In the genomic region with DNA sequence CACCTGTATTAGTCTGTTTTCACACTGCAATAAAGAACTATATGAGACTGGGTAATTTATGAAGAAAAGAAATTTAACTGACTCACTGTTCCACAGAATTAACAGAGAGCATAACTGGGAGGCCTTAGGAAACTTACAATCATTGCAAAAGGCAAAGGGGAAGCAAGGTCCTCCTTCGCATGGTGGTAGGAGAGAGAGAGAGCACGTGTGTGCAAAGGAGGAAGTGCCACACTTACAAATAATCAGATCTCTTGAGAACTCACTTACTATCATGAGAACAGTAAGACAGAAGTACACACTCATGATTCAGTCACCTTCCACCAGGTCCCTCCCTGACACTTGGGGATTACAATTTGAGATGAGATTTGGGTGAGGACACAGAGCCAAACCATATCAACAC, we compare ENCODE assay signal across 17 cellular contexts.
DNase-seq lines count a peak whose midpoint lies in the region; ATAC-seq and TF ChIP-seq lines count a peak whose summit lies in the region.
"Had no signal": no experiment of that assay in that cellular context is flagged by ENCODE, and none has a peak within 500 bp of the region (broad histone marks: within the 10 kb centered on the region; RNA-seq: fewer than 3 reads in every experiment).

No MANE protein-coding gene starts in this region.

- TF ChIP-seq POLR2A in NB4 (IDR thresholded peaks at IDR 0.05; ENCODE audit: extremely low read depth, insufficient read length), result no peak

- in situ Hi-C loops in brain microvascular endothelial cell (cut with HindIII; ENCODE audit: low pct_ligation_motif_present, low sequenced_read_pairs), result no loop called here

- no peaks in the 10 kb centered on the region for H3K36me3 ChIP-seq in brain microvascular endothelial cell (replicated peaks)
- no peaks in the 10 kb centered on the region for H3K36me3 ChIP-seq in WERI-Rb-1
- H3K36me3 ChIP-seq: gastroesophageal sphincter, SJSA1 had no signal

- ATAC-seq in GM19395 (IDR thresholded peaks at IDR 0.05; ENCODE audit: unreplicated experiment) (peak; percentile 50), HG03108 (IDR thresholded peaks at IDR 0.05; ENCODE audit: unreplicated experiment) (no peak)
- ATAC-seq: activated T-cell treated with anti-CD3 and anti-CD28 coated beads, Interleukin-2, amount 50 U/mL, for 72 hours; gastroesophageal sphincter; HCT116; stimulated activated effector memory CD8-positive, alpha-beta T cell treated with anti-CD3 and anti-CD28 coated beads, Interleukin-12 subunit alpha, Interleukin-12 subunit beta, amount 100 ng/mL, for 72 hours had no signal

- TF ChIP-seq CTCF in NB4 (IDR thresholded peaks at IDR 0.05; ENCODE audit: low read depth, low read length) (no peak), brain microvascular endothelial cell (IDR thresholded peaks at IDR 0.05; ENCODE audit: low read depth, low read length, missing control alignments) (no peak), WERI-Rb-1 (IDR thresholded peaks at IDR 0.05; ENCODE audit: low read depth, low read length) (no peak)

- no peaks in the 10 kb centered on the region for H3K9me3 ChIP-seq in WERI-Rb-1 (ENCODE audit: severe bottlenecking)
- H3K9me3 ChIP-seq: gastroesophageal sphincter, SJSA1 had no signal

- no peaks in the 10 kb centered on the region for H3K27me3 ChIP-seq in brain microvascular endothelial cell (replicated peaks)
- H3K27me3 ChIP-seq in WERI-Rb-1 (ENCODE audit: insufficient read depth, low read depth, severe bottlenecking), result no peaks in the 10 kb centered on the region
- H3K27me3 ChIP-seq: gastroesophageal sphincter, SJSA1 had no signal

- H3K27ac ChIP-seq in epithelial cell of prostate (peak overlapping the region; percentile 38), brain microvascular endothelial cell (no peak overlapping the region), WERI-Rb-1 (no peak overlapping the region)
- H3K27ac ChIP-seq: gastroesophageal sphincter, SJSA1 had no signal

- no peak overlapping the region for H3K4me3 ChIP-seq in NB4 (ENCODE audit: low read depth, low read length)
- H3K4me3 ChIP-seq in brain microvascular endothelial cell (ENCODE audit: low read depth, low read length), result no peak overlapping the region
- no peak overlapping the region for H3K4me3 ChIP-seq in WERI-Rb-1 (ENCODE audit: low read depth, low read length)
- H3K4me3 ChIP-seq: gastroesophageal sphincter, SJSA1 had no signal

- DNase-seq in CD1c-positive myeloid dendritic cell (ENCODE audit: extremely low spot score) (peak; percentile 92), NB4 (ENCODE audit: low read depth) (peak; percentile 61), epithelial cell of prostate (ENCODE audit: low read depth, low spot score) (no peak), brain microvascular endothelial cell (no peak), glomerular visceral epithelial cell (ENCODE audit: extremely low spot score) (no peak), WERI-Rb-1 (no peak)
- DNase-seq: activated CD4-positive, alpha-beta T cell treated with anti-CD3 and anti-CD28 coated beads, Interleukin-2, amount 50 U/mL, for 48 hours; activated T-cell treated with anti-CD3 and anti-CD28 coated beads, Interleukin-2, amount 50 U/mL, for 72 hours; cerebellar nuclear complex; NCI-H2107; NCI-H82 had no signal

Comparison
In these comparisons a context has a peak if more than half of its experiments do, and no peak if none do; other contexts are left out.
1. DNase-seq: peak in CD1c-positive myeloid dendritic cell (single experiment) and NB4 (single experiment); none in epithelial cell of prostate (single experiment), brain microvascular endothelial cell (single experiment), glomerular visceral epithelial cell (single experiment) and WERI-Rb-1 (single experiment).